In the genomic region with DNA sequence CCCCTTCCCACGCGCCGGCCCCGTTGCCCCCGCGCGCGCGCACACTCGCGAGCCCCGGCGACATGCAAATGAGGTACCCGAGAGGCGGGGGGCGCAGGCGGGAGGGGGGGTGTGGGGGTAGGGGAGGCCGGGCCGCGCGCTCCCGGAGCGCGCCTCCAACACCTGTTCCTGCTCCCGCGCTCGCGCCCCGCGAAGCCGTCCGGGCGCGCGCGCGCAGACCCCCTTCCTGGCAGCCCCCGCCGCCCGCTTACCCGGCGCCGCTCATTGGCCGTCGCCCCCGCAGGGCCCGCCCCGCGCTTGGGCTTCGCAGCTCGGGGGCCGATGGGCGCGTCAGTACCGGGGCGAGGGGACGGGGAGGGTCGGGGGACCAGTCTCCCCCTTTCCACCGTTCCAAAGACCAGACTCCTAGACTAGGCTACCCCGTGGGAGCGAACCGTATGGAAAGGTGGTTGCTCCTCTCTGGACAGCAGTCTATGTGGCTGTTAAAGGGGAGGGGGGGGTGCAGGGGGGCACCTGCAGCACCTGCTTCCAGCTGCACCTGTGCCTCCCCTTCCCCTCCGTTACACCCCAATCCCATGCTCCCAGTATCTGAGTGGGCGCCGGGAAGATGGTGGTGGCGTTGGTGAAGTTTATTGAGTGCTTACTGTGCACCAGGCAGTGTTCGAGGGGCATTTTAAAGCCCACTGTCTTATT, we compare ENCODE assay signal across 1 cellular context.
TF ChIP-seq lines count a peak whose summit lies in the region.

No MANE protein-coding gene starts in this region.

TF ChIP-seq in IMR-90, 13 proteins besides CTCF, POLR2A, EP300 and RAD21 (continued from another document):
- TF ChIP-seq, protein P1, sequence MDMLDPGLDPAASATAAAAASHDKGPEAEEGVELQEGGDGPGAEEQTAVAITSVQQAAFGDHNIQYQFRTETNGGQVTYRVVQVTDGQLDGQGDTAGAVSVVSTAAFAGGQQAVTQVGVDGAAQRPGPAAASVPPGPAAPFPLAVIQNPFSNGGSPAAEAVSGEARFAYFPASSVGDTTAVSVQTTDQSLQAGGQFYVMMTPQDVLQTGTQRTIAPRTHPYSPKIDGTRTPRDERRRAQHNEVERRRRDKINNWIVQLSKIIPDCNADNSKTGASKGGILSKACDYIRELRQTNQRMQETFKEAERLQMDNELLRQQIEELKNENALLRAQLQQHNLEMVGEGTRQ (IDR thresholded peaks at IDR 0.05; ENCODE audit: low read depth, low read length), result no peak
- TF ChIP-seq CHD1 (IDR thresholded peaks at IDR 0.05; ENCODE audit: low read depth, low read length), result no peak
- no peak for TF ChIP-seq MAFK (IDR thresholded peaks at IDR 0.05; ENCODE audit: low read depth, low read length)
- TF ChIP-seq MXI1 (IDR thresholded peaks at IDR 0.05; ENCODE audit: borderline replicate concordance, low read depth, low read length), result no peak
- TF ChIP-seq, protein P2, sequence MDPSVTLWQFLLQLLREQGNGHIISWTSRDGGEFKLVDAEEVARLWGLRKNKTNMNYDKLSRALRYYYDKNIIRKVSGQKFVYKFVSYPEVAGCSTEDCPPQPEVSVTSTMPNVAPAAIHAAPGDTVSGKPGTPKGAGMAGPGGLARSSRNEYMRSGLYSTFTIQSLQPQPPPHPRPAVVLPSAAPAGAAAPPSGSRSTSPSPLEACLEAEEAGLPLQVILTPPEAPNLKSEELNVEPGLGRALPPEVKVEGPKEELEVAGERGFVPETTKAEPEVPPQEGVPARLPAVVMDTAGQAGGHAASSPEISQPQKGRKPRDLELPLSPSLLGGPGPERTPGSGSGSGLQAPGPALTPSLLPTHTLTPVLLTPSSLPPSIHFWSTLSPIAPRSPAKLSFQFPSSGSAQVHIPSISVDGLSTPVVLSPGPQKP (IDR thresholded peaks at IDR 0.05; ENCODE audit: borderline replicate concordance, low read depth, low read length), result no peak
- TF ChIP-seq FOS (IDR thresholded peaks at IDR 0.05; ENCODE audit: low read depth, low read length), result no peak
- TF ChIP-seq RFX5 (IDR thresholded peaks at IDR 0.05; ENCODE audit: low read depth, low read length), result no peak
- TF ChIP-seq NFE2L2 (IDR thresholded peaks at IDR 0.05; ENCODE audit: low read depth, low read length), result no peak
